17 cellular contexts compared by ENCODE assay signal in genomic region chrX:133307637-133308485, GRCh38.
DNase-seq lines count a peak whose midpoint lies in the region; TF ChIP-seq lines count a peak whose summit lies in the region.
"Had no signal": no experiment of that assay in that cellular context is flagged by ENCODE, and none has a peak within 500 bp of the region (broad histone marks: within the 10 kb centered on the region; RNA-seq: fewer than 3 reads in every experiment).

No MANE protein-coding gene starts in this region.

- H3K4me1 Mint-ChIP-seq in glutamatergic neuron (ENCODE audit: low read depth, unreplicated experiment), result peaks cover 4% of the 10 kb centered on the region
- H3K4me1 Mint-ChIP-seq: activated naive CD8-positive, alpha-beta T cell treated with anti-CD3 and anti-CD28 coated beads, Interleukin-2, amount 10 ng/mL, durations not matched to agents 7 days and 5 days had no signal

- TF ChIP-seq CTCF in fibroblast of mammary gland (conservative IDR thresholded peaks at IDR 0.05; ENCODE audit: control insufficient read depth, insufficient read depth, low read depth, low read length), result peak; percentile 2
- TF ChIP-seq CTCF in thyroid gland (IDR thresholded peaks at IDR 0.05), result no peak
- no peak for TF ChIP-seq CTCF in glutamatergic neuron (IDR thresholded peaks at IDR 0.05; ENCODE audit: partially characterized antibody, unreplicated experiment)

- intact Hi-C loops in thyroid gland (cut with DNase I), result no loop called here

- H3K9me3 ChIP-seq in NT2/D1 (ENCODE audit: insufficient read depth, low read length), result no peaks in the 10 kb centered on the region
- no peaks in the 10 kb centered on the region for H3K9me3 ChIP-seq in thyroid gland

- no peak overlapping the region for H3K4me3 Mint-ChIP-seq in glutamatergic neuron (ENCODE audit: unreplicated experiment)
- H3K4me3 Mint-ChIP-seq: activated naive CD8-positive, alpha-beta T cell treated with anti-CD3 and anti-CD28 coated beads, Interleukin-2, amount 10 ng/mL, durations not matched to agents 7 days and 5 days; CD8-positive, alpha-beta T cell had no signal

- no peak overlapping the region for H3K27ac Mint-ChIP-seq in glutamatergic neuron (ENCODE audit: unreplicated experiment)
- H3K27ac Mint-ChIP-seq: activated naive CD8-positive, alpha-beta T cell treated with anti-CD3 and anti-CD28 coated beads, Interleukin-2, amount 10 ng/mL, durations not matched to agents 7 days and 5 days; CD8-positive, alpha-beta T cell had no signal

- WGBS in thyroid gland, 2 donors, result 52 to 58% methylated on average over 8 to 13 of the region's 13 CpGs

- H3K27me3 Mint-ChIP-seq in glutamatergic neuron (ENCODE audit: unreplicated experiment), result peaks cover 1% of the 10 kb centered on the region

- no peak for TF ChIP-seq POLR2A in thyroid gland (IDR thresholded peaks at IDR 0.05)

- H3K36me3 Mint-ChIP-seq in glutamatergic neuron (ENCODE audit: unreplicated experiment), result no peaks in the 10 kb centered on the region
- H3K36me3 Mint-ChIP-seq: activated naive CD8-positive, alpha-beta T cell treated with anti-CD3 and anti-CD28 coated beads, Interleukin-2, amount 10 ng/mL, durations not matched to agents 7 days and 5 days; CD8-positive, alpha-beta T cell had no signal

- no peak overlapping the region for H3K27ac ChIP-seq in thyroid gland
- H3K27ac ChIP-seq: foreskin keratinocyte had no signal

- H3K4me3 ChIP-seq in NT2/D1 (ENCODE audit: insufficient read length, low read depth), result no peak overlapping the region
- no peak overlapping the region for H3K4me3 ChIP-seq in fibroblast of mammary gland (ENCODE audit: control insufficient read depth, low read depth, low read length)
- H3K4me3 ChIP-seq in thyroid gland (replicated peaks in 1 of 3), result no peak overlapping the region
- H3K4me3 ChIP-seq: K562 had no signal

- H3K4me1 ChIP-seq in NT2/D1 (ENCODE audit: insufficient read depth, insufficient read length), result no peaks in the 10 kb centered on the region
- H3K4me1 ChIP-seq in thyroid gland, result no peaks in the 10 kb centered on the region
- H3K4me1 ChIP-seq: foreskin keratinocyte had no signal

- no peaks in the 10 kb centered on the region for H3K9me3 Mint-ChIP-seq in glutamatergic neuron (ENCODE audit: unreplicated experiment)
- H3K9me3 Mint-ChIP-seq: activated naive CD8-positive, alpha-beta T cell treated with anti-CD3 and anti-CD28 coated beads, Interleukin-2, amount 10 ng/mL, durations not matched to agents 7 days and 5 days; CD8-positive, alpha-beta T cell had no signal

- H3K27me3 ChIP-seq in NT2/D1 (ENCODE audit: insufficient read depth, insufficient read length), result no peaks in the 10 kb centered on the region
- no peaks in the 10 kb centered on the region for H3K27me3 ChIP-seq in thyroid gland
- H3K27me3 ChIP-seq: foreskin keratinocyte had no signal

- H3K36me3 ChIP-seq in NT2/D1 (ENCODE audit: insufficient read depth, insufficient read length, low read length), result peaks cover 29% of the 10 kb centered on the region
- no peaks in the 10 kb centered on the region for H3K36me3 ChIP-seq in thyroid gland

- DNase-seq in NT2/D1 (ENCODE audit: low read depth, low spot score) (peak; percentile 33), fibroblast of mammary gland (ENCODE audit: low read depth) (no peak), medulla oblongata (ENCODE audit: extremely low spot score) (peak; percentile 54), thyroid gland (peak; percentile 4 to 19), NCI-H1092 (lab: John Stamatoyannopoulos, UW) (no peak), SKM-1 (lab: John Stamatoyannopoulos, UW; ENCODE audit: unreplicated experiment) (no peak), glutamatergic neuron (no peak)
- DNase-seq: activated naive CD8-positive, alpha-beta T cell treated with anti-CD3 and anti-CD28 coated beads, Interleukin-2, amount 10 ng/mL, durations not matched to agents 7 days and 5 days; CD8-positive, alpha-beta T cell; dermis blood vessel endothelial cell; foreskin keratinocyte; NCI-H1694; NCI-H526 treated with DMSO at 0.1 percent for 48 hours; SHP77; stimulated activated CD4-positive, alpha-beta T cell treated with anti-CD3 and anti-CD28 coated beads, Interleukin-4, amount 100 ng/mL, for 4 hours; stimulated activated naive CD4-positive, alpha-beta T cell treated with Interleukin-2 at 50 U/mL for 16 hours had no signal

- H3K9ac ChIP-seq in NT2/D1 (ENCODE audit: insufficient read length, low read depth), result no peak overlapping the region

Comparison
In these comparisons a context has a peak if more than half of its experiments do, and no peak if none do; other contexts are left out.
1. DNase-seq: peak in NT2/D1 (single experiment), medulla oblongata (single experiment) and thyroid gland (2 of 2); none in fibroblast of mammary gland (single experiment), NCI-H1092 (single experiment), SKM-1 (single experiment) and glutamatergic neuron (single experiment).